9 cellular contexts compared by ENCODE assay signal in genomic region chrX:131987252-131987651, GRCh38. TPM values are rescaled to one million over a fixed set of nuclear protein-coding genes. Genes with fewer than 3 reads are reported as not detected.
DNase-seq lines count a peak whose midpoint lies in the region; ATAC-seq and TF ChIP-seq lines count a peak whose summit lies in the region.
"Had no signal": no experiment of that assay in that cellular context is flagged by ENCODE, and none has a peak within 500 bp of the region (broad histone marks: within the 10 kb centered on the region; RNA-seq: fewer than 3 reads in every experiment).

No MANE protein-coding gene starts in this region.

- H3K36me3 ChIP-seq in colonic mucosa: no peaks in the 10 kb centered on the region
- H3K36me3 ChIP-seq in hepatocyte (replicated peaks; ENCODE audit: insufficient read depth, low read depth): no peaks in the 10 kb centered on the region

- WGBS in hepatocyte (ENCODE audit: low lambda C conversion rate, missing lambda C conversion rate): 67% methylated on average over 5 of the region's 5 CpGs

- H3K27me3 Mint-ChIP-seq in activated naive CD8-positive, alpha-beta T cell treated with anti-CD3 and anti-CD28 coated beads, Interleukin-2, amount 50 U/mL, for 24 hours: no peaks in the 10 kb centered on the region

- H3K4me3 ChIP-seq in colonic mucosa (no peak overlapping the region), hepatocyte (no peak overlapping the region)

- no peak overlapping the region for H3K9ac ChIP-seq in colonic mucosa (ENCODE audit: low read depth in 2 of 2, low read length in 2 of 2)
- H3K9ac ChIP-seq: parathyroid adenoma had no signal

- H3K9me3 ChIP-seq in colonic mucosa (no peaks in the 10 kb centered on the region), hepatocyte (ENCODE audit: low read depth) (no peaks in the 10 kb centered on the region)

- no peak overlapping the region for H3K4me2 ChIP-seq in hepatocyte

- no peaks in the 10 kb centered on the region for H3K27me3 ChIP-seq in colonic mucosa
- no peaks in the 10 kb centered on the region for H3K27me3 ChIP-seq in hepatocyte

- intact Hi-C loops in colonic mucosa (cut with DNase I) (no loop called here), left colon (cut with DNase I, micrococcal nuclease) (no loop called here)

- no peaks in the 10 kb centered on the region for H3K36me3 Mint-ChIP-seq in activated naive CD8-positive, alpha-beta T cell treated with anti-CD3 and anti-CD28 coated beads, Interleukin-2, amount 50 U/mL, for 24 hours (ENCODE audit: low read depth)

- no peaks in the 10 kb centered on the region for H3K79me2 ChIP-seq in hepatocyte
- H3K79me2 ChIP-seq: parathyroid adenoma had no signal

- no peak overlapping the region for H3K27ac ChIP-seq in colonic mucosa
- no peak overlapping the region for H3K27ac ChIP-seq in hepatocyte
- H3K27ac ChIP-seq: parathyroid adenoma had no signal

- no peaks in the 10 kb centered on the region for H4K20me1 ChIP-seq in hepatocyte (ENCODE audit: insufficient read depth, poor library complexity, severe bottlenecking)

- TF ChIP-seq CTCF in colonic mucosa (IDR thresholded peaks at IDR 0.05) (no peak), hepatocyte (IDR thresholded peaks at IDR 0.05; ENCODE audit: poor library complexity) (no peak)

- ATAC-seq in GM21360 (IDR thresholded peaks at IDR 0.05; ENCODE audit: unreplicated experiment): peak; percentile 99
- ATAC-seq in HG03558 (IDR thresholded peaks at IDR 0.05; ENCODE audit: extremely low read depth, unreplicated experiment): peak; percentile 98
- peak; percentile 92 for ATAC-seq in activated naive CD8-positive, alpha-beta T cell treated with anti-CD3 and anti-CD28 coated beads, Interleukin-2, amount 50 U/mL, for 24 hours
- no peak for ATAC-seq in left colon

- H3K27ac Mint-ChIP-seq in activated naive CD8-positive, alpha-beta T cell treated with anti-CD3 and anti-CD28 coated beads, Interleukin-2, amount 50 U/mL, for 24 hours: peak overlapping the region; percentile 87

- H3K4me1 Mint-ChIP-seq in activated naive CD8-positive, alpha-beta T cell treated with anti-CD3 and anti-CD28 coated beads, Interleukin-2, amount 50 U/mL, for 24 hours: peaks cover 52% of the 10 kb centered on the region

- peak; percentile 81 for DNase-seq in GF-D8 (lab: John Stamatoyannopoulos, UW)
- DNase-seq in activated naive CD8-positive, alpha-beta T cell treated with anti-CD3 and anti-CD28 coated beads, Interleukin-2, amount 50 U/mL, for 24 hours: no peak
- DNase-seq in colonic mucosa: no peak
- DNase-seq in NCI-H146 treated with DMSO at 0.1 percent for 48 hours (lab: John Stamatoyannopoulos, UW; ENCODE audit: unreplicated experiment): no peak
- no peak for DNase-seq in left colon
- no peak for DNase-seq in hepatocyte (ENCODE audit: low spot score)

- peak overlapping the region; percentile 60 for H3K4me3 Mint-ChIP-seq in activated naive CD8-positive, alpha-beta T cell treated with anti-CD3 and anti-CD28 coated beads, Interleukin-2, amount 50 U/mL, for 24 hours

- no peaks in the 10 kb centered on the region for H3K4me1 ChIP-seq in colonic mucosa
- H3K4me1 ChIP-seq in hepatocyte (ENCODE audit: insufficient read depth): no peaks in the 10 kb centered on the region
- H3K4me1 ChIP-seq: parathyroid adenoma had no signal

- no peak overlapping the region for H2AFZ ChIP-seq in hepatocyte
- H2AFZ ChIP-seq: parathyroid adenoma had no signal

- H3K9me3 Mint-ChIP-seq in activated naive CD8-positive, alpha-beta T cell treated with anti-CD3 and anti-CD28 coated beads, Interleukin-2, amount 50 U/mL, for 24 hours: no peaks in the 10 kb centered on the region

- no peaks in the 10 kb centered on the region for H3K9me2 ChIP-seq in hepatocyte (replicated peaks; ENCODE audit: insufficient read depth)

RNA-seq across cellular contexts. Expression of gene STK26, which starts 35.9 kb away (rescaled TPM):
- total RNA-seq in colonic mucosa: 10 to 100 TPM; 19.2 to 21.9 TPM
- total RNA-seq in left colon: 10 to 100 TPM; 10.8 to 19.3 TPM
- 43.3 and 48.0 TPM in 2 replicates for total RNA-seq in hepatocyte
- 25.2 and 29.3 TPM in 2 replicates for polyA plus RNA-seq in hepatocyte
